9 cellular contexts compared by ENCODE assay signal in genomic region chr1:26543444-26543835, GRCh38. TPM values are rescaled to one million over a fixed set of nuclear protein-coding genes. Genes with fewer than 3 reads are reported as not detected.
A peak's percentile ranks its signal among the peaks of the same experiment; 100 is the strongest.
DNase-seq lines count a peak whose midpoint lies in the region; ATAC-seq, FAIRE-seq and TF ChIP-seq lines count a peak whose summit lies in the region.
"Had no signal": no experiment of that assay in that cellular context is flagged by ENCODE, and none has a peak within 500 bp of the region (broad histone marks: within the 10 kb centered on the region; RNA-seq: fewer than 3 reads in every experiment).

No MANE protein-coding gene starts in this region.

- H3K4me3 ChIP-seq in liver (ENCODE audit: low read depth in 1 of 3, low read length in 3 of 3) (no peak overlapping the region), HepG2 (replicated peaks in 1 of 3; ENCODE audit: insufficient read depth in 1 of 3, low read depth in 2 of 3, low read length in 3 of 3) (no peak overlapping the region), mucosa of stomach (ENCODE audit: low read length) (no peak overlapping the region), upper lobe of right lung (peak overlapping the region; percentile 35)

- H3K36me3 ChIP-seq in liver (ENCODE audit: control insufficient read depth in 4 of 4, insufficient read depth in 3 of 4, low read depth in 1 of 4, low read length in 3 of 4): no peaks in the 10 kb centered on the region
- peaks cover 14% of the 10 kb centered on the region in 2 experiments for H3K36me3 ChIP-seq in HepG2 (replicated peaks in 1 of 2; ENCODE audit: control insufficient read depth in 1 of 2, insufficient read depth in 2 of 2, low read length in 2 of 2)
- peaks cover 2% of the 10 kb centered on the region for H3K36me3 ChIP-seq in mucosa of stomach (ENCODE audit: control insufficient read depth, insufficient read depth, low read length)
- H3K36me3 ChIP-seq in upper lobe of right lung: peaks cover 16% of the 10 kb centered on the region

- no peaks in the 10 kb centered on the region for H3K9me3 Mint-ChIP-seq in activated naive CD8-positive, alpha-beta T cell treated with anti-CD3 and anti-CD28 coated beads for 36 hours

- TF ChIP-seq RAD21 in liver (IDR thresholded peaks at IDR 0.05) (no peak), HepG2 (CRISPR knock-in tag; IDR thresholded peaks at IDR 0.05) (no peak)

- peaks cover 78% of the 10 kb centered on the region for H3K4me1 Mint-ChIP-seq in activated naive CD8-positive, alpha-beta T cell treated with anti-CD3 and anti-CD28 coated beads for 36 hours

- no peaks in the 10 kb centered on the region for H3K27me3 Mint-ChIP-seq in activated naive CD8-positive, alpha-beta T cell treated with anti-CD3 and anti-CD28 coated beads for 36 hours

- no peak for TF ChIP-seq CTCF in liver (IDR thresholded peaks at IDR 0.05; ENCODE audit: low read depth, low read length, missing input control)
- TF ChIP-seq CTCF in HepG2 (CRISPR knock-in tag; IDR thresholded peaks at IDR 0.05): no peak
- no peak for TF ChIP-seq CTCF in upper lobe of right lung (IDR thresholded peaks at IDR 0.05)

- H3K9ac ChIP-seq in liver (ENCODE audit: low read depth in 1 of 2, low read length in 2 of 2) (peak overlapping the region in 1 of 2 donors; percentile 1), HepG2 (ENCODE audit: insufficient read depth, low read depth, low read length) (no peak overlapping the region), mucosa of stomach (ENCODE audit: low read length) (peak overlapping the region; percentile 47)

- DNase-seq in HepG2 (ENCODE audit: low spot score) (no peak), upper lobe of right lung (no peak), NCI-H69 (lab: John Stamatoyannopoulos, UW) (no peak)
- DNase-seq in activated naive CD8-positive, alpha-beta T cell treated with anti-CD3 and anti-CD28 coated beads for 36 hours: no peak
- DNase-seq: NCI-H187 treated with DMSO at 0.1 percent for 48 hours had no signal

- H3K4me3 Mint-ChIP-seq in activated naive CD8-positive, alpha-beta T cell treated with anti-CD3 and anti-CD28 coated beads for 36 hours: peak overlapping the region; percentile 87

- TF ChIP-seq POLR2A in HepG2 (IDR thresholded peaks at IDR 0.05; ENCODE audit: insufficient read depth in 1 of 2, low read depth in 2 of 2, low read length in 2 of 2): no peak

- in situ Hi-C loops in HepG2 (cut with HindIII; ENCODE audit: extremely low pct_ligation_motif_present, low pct_unique_long_range_greater_than_20kb): no loop called here

- CTCF ChIA-PET in HepG2 (lab: Yijun Ruan, JAX; ENCODE audit: low intra/inter-chr PET ratio, low total read pairs): no interaction called here

- POLR2A ChIA-PET in HepG2 (lab: Yijun Ruan, JAX): no interaction called here

- H3K27me3 ChIP-seq in liver (ENCODE audit: control insufficient read depth in 4 of 4, insufficient read depth in 4 of 4, low read length in 3 of 4) (no peaks in the 10 kb centered on the region), HepG2 (ENCODE audit: control insufficient read depth in 1 of 2, insufficient read depth in 2 of 2, low read length in 2 of 2) (no peaks in the 10 kb centered on the region), mucosa of stomach (ENCODE audit: control insufficient read depth, insufficient read depth, low read length) (no peaks in the 10 kb centered on the region), upper lobe of right lung (no peaks in the 10 kb centered on the region)

- intact Hi-C loops in HepG2 (cut with micrococcal nuclease; ENCODE audit: unreplicated experiment): no loop called here
- intact Hi-C loops in upper lobe of right lung (cut with DNase I): no loop called here

- H4K20me1 ChIP-seq in HepG2 (ENCODE audit: insufficient read depth, low read length): no peaks in the 10 kb centered on the region; the same call in 1 of the 2 replicates

- no peaks in the 10 kb centered on the region for H3K79me2 ChIP-seq in HepG2 (ENCODE audit: insufficient read depth, low read length)

- H2AFZ ChIP-seq in HepG2 (ENCODE audit: low read length): no peak overlapping the region

- H3K27ac ChIP-seq in liver (ENCODE audit: low read depth in 1 of 2, low read length in 2 of 2) (peak overlapping the region; percentile 78 to 85), HepG2 (ENCODE audit: extremely low read length, insufficient read depth, low read length) (no peak overlapping the region), upper lobe of right lung (peak overlapping the region; percentile 86)

- peaks cover 35% of the 10 kb centered on the region for H3K36me3 Mint-ChIP-seq in activated naive CD8-positive, alpha-beta T cell treated with anti-CD3 and anti-CD28 coated beads for 36 hours

- BruUV-seq in HepG2 (replicated peaks; lab: Mats Ljungman, UMichigan): no TSS peak

- no peaks in the 10 kb centered on the region for H3K9me3 ChIP-seq in liver (ENCODE audit: control insufficient read depth in 4 of 4, low read length in 3 of 4)
- H3K9me3 ChIP-seq in HepG2 (ENCODE audit: low read length): no peaks in the 10 kb centered on the region
- H3K9me3 ChIP-seq in mucosa of stomach (ENCODE audit: control insufficient read depth, low read length): no peaks in the 10 kb centered on the region
- H3K9me3 ChIP-seq in upper lobe of right lung: no peaks in the 10 kb centered on the region

- H3K4me2 ChIP-seq in HepG2 (ENCODE audit: low read depth, low read length): no peak overlapping the region

- no peak for FAIRE-seq in HepG2 (lab: Jason Lieb, UNC)

- TF ChIP-seq EP300 in HepG2 (IDR thresholded peaks at IDR 0.05; ENCODE audit: low read depth in 2 of 2, low read length in 2 of 2) (no peak), HepG2 (CRISPR knock-in tag; IDR thresholded peaks at IDR 0.05; ENCODE audit: borderline replicate concordance) (no peak)

- H3K4me1 ChIP-seq in liver (ENCODE audit: control insufficient read depth in 4 of 4, insufficient read depth in 4 of 4, low read length in 3 of 4) (peaks cover 0 to 3% (median under 1%) of the 10 kb centered on the region in 4 donors), HepG2 (ENCODE audit: insufficient read depth, low read length) (peaks cover 17% of the 10 kb centered on the region), mucosa of stomach (ENCODE audit: control insufficient read depth, insufficient read depth, low read length) (peaks cover 5% of the 10 kb centered on the region), upper lobe of right lung (peaks cover 33% of the 10 kb centered on the region)

- H3K27ac Mint-ChIP-seq in activated naive CD8-positive, alpha-beta T cell treated with anti-CD3 and anti-CD28 coated beads for 36 hours: peak overlapping the region; percentile 97

- WGBS in liver: 86% methylated on average over 5 of the region's 5 CpGs
- 92% methylated on average over 5 of the region's 5 CpGs for WGBS in HepG2 (ENCODE audit: low lambda C conversion rate)

- ATAC-seq in HepG2 (no peak), upper lobe of right lung (no peak), GM18858 (IDR thresholded peaks at IDR 0.05; ENCODE audit: unreplicated experiment) (no peak), HG03342 (IDR thresholded peaks at IDR 0.05; ENCODE audit: unreplicated experiment) (no peak)

TF ChIP-seq in liver, 16 proteins besides CTCF, POLR2A, EP300 and RAD21 (continues in another document):
- TF ChIP-seq, protein P1, sequence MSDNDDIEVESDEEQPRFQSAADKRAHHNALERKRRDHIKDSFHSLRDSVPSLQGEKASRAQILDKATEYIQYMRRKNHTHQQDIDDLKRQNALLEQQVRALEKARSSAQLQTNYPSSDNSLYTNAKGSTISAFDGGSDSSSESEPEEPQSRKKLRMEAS (IDR thresholded peaks at IDR 0.05): no peak
- TF ChIP-seq JUND (IDR thresholded peaks at IDR 0.05): no peak

TF ChIP-seq in HepG2, 621 proteins besides CTCF, POLR2A, EP300 and RAD21 (continues in another document):
- TF ChIP-seq HOXD1 (CRISPR knock-in tag; IDR thresholded peaks at IDR 0.05) (no peak), ZNF703 (CRISPR knock-in tag; IDR thresholded peaks at IDR 0.05; ENCODE audit: borderline replicate concordance) (no peak)

RNA-seq across cellular contexts. Expression of gene RPS6KA1, which starts 13.9 kb away (rescaled TPM):
- total RNA-seq in liver (10 to 100 TPM in 1 of 2 donors, 1 to 10 TPM in 1; 9.7 to 26.8 TPM), HepG2 (2016; rRNA removed; fragmentation: Illumina TruSeq; extraction: Trizol) (24.0 and 24.2 TPM in 2 replicates), upper lobe of right lung (124 TPM)
- polyA plus RNA-seq in liver (1 to 10 TPM; 4.0 to 5.1 TPM), HepG2 (2011; rRNA removed) (19.6 and 22.1 TPM in 2 replicates)
- total RNA-seq in HepG2 (2016; cell fraction: cytosol; rRNA removed; fragmentation: Illumina TruSeq; extraction: Trizol; ENCODE audit: low read depth): 6.4 and 8.1 TPM in 2 replicates
- total RNA-seq in HepG2 (2016; cell fraction: insoluble cytoplasmic fraction; rRNA removed; fragmentation: Illumina TruSeq; extraction: Trizol): 23.3 and 24.8 TPM in 2 replicates
- 14.4 and 16.8 TPM in 2 replicates for total RNA-seq in HepG2 (2016; cell fraction: membrane; rRNA removed; fragmentation: Illumina TruSeq; extraction: Trizol)
- 17.9 and 19.0 TPM in 2 replicates for total RNA-seq in HepG2 (2016; cell fraction: nucleus; rRNA removed; fragmentation: Illumina TruSeq; extraction: Trizol)
- polyA plus RNA-seq in HepG2 (2011; cell fraction: cytosol; rRNA removed): 15.0 and 20.1 TPM in 2 replicates
- 28.9 and 37.3 TPM in 2 replicates for polyA plus RNA-seq in HepG2 (2011; cell fraction: nucleus; rRNA removed)
- 14.7 and 15.4 TPM in 2 replicates for polyA plus RNA-seq in HepG2 (2012)
- 4.1 and 4.3 TPM in 2 replicates for polyA plus RNA-seq in HepG2 (2016; cell fraction: cytosol; fragmentation: Illumina TruSeq; extraction: Trizol; ENCODE audit: low read depth)
- polyA plus RNA-seq in HepG2 (2016; cell fraction: insoluble cytoplasmic fraction; fragmentation: Illumina TruSeq; extraction: Trizol; ENCODE audit: low read depth): 20.9 and 24.6 TPM in 2 replicates
- 10.2 and 12.6 TPM in 2 replicates for polyA plus RNA-seq in HepG2 (2016; cell fraction: membrane; fragmentation: Illumina TruSeq; extraction: Trizol; ENCODE audit: low read depth)
- polyA plus RNA-seq in HepG2 (2016; cell fraction: nucleus; fragmentation: Illumina TruSeq; extraction: Trizol; ENCODE audit: insufficient read depth, low read depth): 28.1 and 28.2 TPM in 2 replicates
- 43.2 and 122 TPM in 2 replicates for polyA minus RNA-seq in HepG2 (2011; rRNA and poly(A)+ RNA removed; ENCODE audit: low replicate concordance)
- polyA minus RNA-seq in HepG2 (2011; cell fraction: cytosol; rRNA and poly(A)+ RNA removed): 22.6 TPM in 2 replicates
- 18.8 and 26.6 TPM in 2 replicates for polyA minus RNA-seq in HepG2 (2011; cell fraction: nucleus; rRNA and poly(A)+ RNA removed)
- 100 to 1,000 TPM; 131 to 133 TPM for total RNA-seq in activated naive CD8-positive, alpha-beta T cell treated with anti-CD3 and anti-CD28 coated beads for 36 hours
